Comparison of ENCODE assay signal across 1 cellular context in genomic region chr4:2262145-2262943, GRCh38.
A peak's percentile ranks its signal among the peaks of the same experiment; 100 is the strongest.
TF ChIP-seq lines count a peak whose summit lies in the region.

No MANE protein-coding gene starts in this region.

TF ChIP-seq in K562, 482 proteins besides CTCF, POLR2A, EP300 and RAD21 (continued from another document and continues in another):
- TF ChIP-seq MNT (conservative IDR thresholded peaks at IDR 0.05) (peak; percentile 99), ZNF511 (CRISPR knock-in tag; IDR thresholded peaks at IDR 0.05) (peak; percentile 85), THRAP3 (IDR thresholded peaks at IDR 0.05; ENCODE audit: borderline replicate concordance) (no peak), MXI1 (IDR thresholded peaks at IDR 0.05; ENCODE audit: low read depth, low read length) (peak; percentile 85), SPI1 (IDR thresholded peaks at IDR 0.05; ENCODE audit: borderline replicate concordance, low read depth, low read length) (peak; percentile 65; the same call in 1 of the 2 replicates), FOXK2 (conservative IDR thresholded peaks at IDR 0.05 in 1 of 2, IDR thresholded peaks at IDR 0.05 in 1 of 2; ENCODE audit: low read depth in 2 of 2) (peak in 1 of 2 experiments; percentile 29; a peak in 1 of 4 replicates), ESRRA (IDR thresholded peaks at IDR 0.05; ENCODE audit: borderline replicate concordance, low read depth) (peak; percentile 54), RB1 (IDR thresholded peaks at IDR 0.05; ENCODE audit: low read depth) (peak; percentile 34; the same call in 1 of the 2 replicates), RAD51 (IDR thresholded peaks at IDR 0.05; ENCODE audit: borderline replicate concordance, low read depth) (peak; percentile 69; the same call in 1 of the 2 replicates), HDAC1 (IDR thresholded peaks at IDR 0.05) (peak in 1 of 2 experiments; percentile 54; a peak in 1 of 4 replicates), PHB (CRISPR knock-in tag; IDR thresholded peaks at IDR 0.05) (0 out of 2 replicates have a peak, but pooled peaks have one; percentile 29), RCOR1 (IDR thresholded peaks at IDR 0.05; ENCODE audit: borderline replicate concordance in 1 of 2, low read depth in 2 of 2, low read length in 2 of 2) (peak in 1 of 2 experiments; percentile 12; a peak in 1 of 4 replicates), POLR3G (IDR thresholded peaks at IDR 0.05; ENCODE audit: extremely low read depth, insufficient read length, insufficient replicate concordance) (no peak), TCF7 (IDR thresholded peaks at IDR 0.05; ENCODE audit: borderline replicate concordance) (no peak), RFX5 (IDR thresholded peaks at IDR 0.05; ENCODE audit: low read depth, low read length) (peak; percentile 94), ELF1 (tag; IDR thresholded peaks at IDR 0.05) (peak; percentile 70; the same call in 1 of the 2 replicates), RBBP5 (IDR thresholded peaks at IDR 0.05; ENCODE audit: borderline replicate concordance, insufficient read depth, low read length, poor library complexity, severe bottlenecking) (peak; percentile 60), MAZ (CRISPR knock-in tag; conservative IDR thresholded peaks at IDR 0.05 in 1 of 2, IDR thresholded peaks at IDR 0.05 in 1 of 2) (peak; percentile 84 to 90), RFX1 (IDR thresholded peaks at IDR 0.05) (peak; percentile 79), E2F6 (IDR thresholded peaks at IDR 0.05; ENCODE audit: borderline replicate concordance in 1 of 2, extremely low read depth in 1 of 2, insufficient read depth in 1 of 2, insufficient read length in 1 of 2, low read depth in 1 of 2, low read length in 1 of 2, poor library complexity in 1 of 2, severe bottlenecking in 1 of 2) (peak; percentile 41 to 65), SAFB (IDR thresholded peaks at IDR 0.05; ENCODE audit: borderline replicate concordance, low read depth, low read length) (no peak), ZFX (CRISPR knock-in tag; IDR thresholded peaks at IDR 0.05) (peak; percentile 97), SP1 (CRISPR knock-in tag; IDR thresholded peaks at IDR 0.05) (peak; percentile 70; the same call in 1 of the 2 replicates), ZNF445 (CRISPR knock-in tag; IDR thresholded peaks at IDR 0.05; ENCODE audit: low read depth) (no peak), KLF6 (CRISPR knock-in tag; IDR thresholded peaks at IDR 0.05; ENCODE audit: borderline replicate concordance) (no peak), FUS (optimal IDR thresholded peaks at IDR 0.05; ENCODE audit: low read depth, low read length) (no peak), DIDO1 (tag; IDR thresholded peaks at IDR 0.05; ENCODE audit: low read depth) (no peak), RBM25 (IDR thresholded peaks at IDR 0.05; ENCODE audit: low read depth, low read length, severe bottlenecking) (peak; percentile 100), FIP1L1 (IDR thresholded peaks at IDR 0.05; ENCODE audit: low read depth, low read length, poor library complexity, severe bottlenecking) (peak; percentile 51), E2F1 (CRISPR knock-in tag; IDR thresholded peaks at IDR 0.05) (peak; percentile 93), SMC3 (conservative IDR thresholded peaks at IDR 0.05; ENCODE audit: insufficient read depth, low read depth, low read length) (no peak), TCF7L2 (IDR thresholded peaks at IDR 0.05; ENCODE audit: low read depth, low read length) (no peak), CREB1 (IDR thresholded peaks at IDR 0.05) (peak; percentile 53; the same call in 1 of the 2 replicates), CREB1 (CRISPR knock-in tag; IDR thresholded peaks at IDR 0.05) (peak; percentile 68; the same call in 1 of the 2 replicates), NFIC (IDR thresholded peaks at IDR 0.05) (peak; percentile 46), HMG20B (CRISPR knock-in tag; IDR thresholded peaks at IDR 0.05) (no peak), CXXC5 (CRISPR knock-in tag; IDR thresholded peaks at IDR 0.05) (peak; percentile 98), ZNF12 (CRISPR knock-in tag; IDR thresholded peaks at IDR 0.05) (no peak), ZBTB11 (CRISPR knock-in tag; IDR thresholded peaks at IDR 0.05) (peak in 1 of 3 experiments; percentile 52; a peak in 2 of 6 replicates), SIX5 (IDR thresholded peaks at IDR 0.05; ENCODE audit: borderline replicate concordance in 1 of 2, insufficient read depth in 1 of 2, low read depth in 1 of 2, low read length in 2 of 2) (no peak)
- TF ChIP-seq, protein P1, sequence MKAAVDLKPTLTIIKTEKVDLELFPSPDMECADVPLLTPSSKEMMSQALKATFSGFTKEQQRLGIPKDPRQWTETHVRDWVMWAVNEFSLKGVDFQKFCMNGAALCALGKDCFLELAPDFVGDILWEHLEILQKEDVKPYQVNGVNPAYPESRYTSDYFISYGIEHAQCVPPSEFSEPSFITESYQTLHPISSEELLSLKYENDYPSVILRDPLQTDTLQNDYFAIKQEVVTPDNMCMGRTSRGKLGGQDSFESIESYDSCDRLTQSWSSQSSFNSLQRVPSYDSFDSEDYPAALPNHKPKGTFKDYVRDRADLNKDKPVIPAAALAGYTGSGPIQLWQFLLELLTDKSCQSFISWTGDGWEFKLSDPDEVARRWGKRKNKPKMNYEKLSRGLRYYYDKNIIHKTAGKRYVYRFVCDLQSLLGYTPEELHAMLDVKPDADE (conservative IDR thresholded peaks at IDR 0.05; ENCODE audit: control insufficient read depth, low read depth, low read length): peak; percentile 28; the same call in 1 of the 2 replicates
- TF ChIP-seq, protein P2, sequence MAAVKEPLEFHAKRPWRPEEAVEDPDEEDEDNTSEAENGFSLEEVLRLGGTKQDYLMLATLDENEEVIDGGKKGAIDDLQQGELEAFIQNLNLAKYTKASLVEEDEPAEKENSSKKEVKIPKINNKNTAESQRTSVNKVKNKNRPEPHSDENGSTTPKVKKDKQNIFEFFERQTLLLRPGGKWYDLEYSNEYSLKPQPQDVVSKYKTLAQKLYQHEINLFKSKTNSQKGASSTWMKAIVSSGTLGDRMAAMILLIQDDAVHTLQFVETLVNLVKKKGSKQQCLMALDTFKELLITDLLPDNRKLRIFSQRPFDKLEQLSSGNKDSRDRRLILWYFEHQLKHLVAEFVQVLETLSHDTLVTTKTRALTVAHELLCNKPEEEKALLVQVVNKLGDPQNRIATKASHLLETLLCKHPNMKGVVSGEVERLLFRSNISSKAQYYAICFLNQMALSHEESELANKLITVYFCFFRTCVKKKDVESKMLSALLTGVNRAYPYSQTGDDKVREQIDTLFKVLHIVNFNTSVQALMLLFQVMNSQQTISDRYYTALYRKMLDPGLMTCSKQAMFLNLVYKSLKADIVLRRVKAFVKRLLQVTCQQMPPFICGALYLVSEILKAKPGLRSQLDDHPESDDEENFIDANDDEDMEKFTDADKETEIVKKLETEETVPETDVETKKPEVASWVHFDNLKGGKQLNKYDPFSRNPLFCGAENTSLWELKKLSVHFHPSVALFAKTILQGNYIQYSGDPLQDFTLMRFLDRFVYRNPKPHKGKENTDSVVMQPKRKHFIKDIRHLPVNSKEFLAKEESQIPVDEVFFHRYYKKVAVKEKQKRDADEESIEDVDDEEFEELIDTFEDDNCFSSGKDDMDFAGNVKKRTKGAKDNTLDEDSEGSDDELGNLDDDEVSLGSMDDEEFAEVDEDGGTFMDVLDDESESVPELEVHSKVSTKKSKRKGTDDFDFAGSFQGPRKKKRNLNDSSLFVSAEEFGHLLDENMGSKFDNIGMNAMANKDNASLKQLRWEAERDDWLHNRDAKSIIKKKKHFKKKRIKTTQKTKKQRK (IDR thresholded peaks at IDR 0.05; ENCODE audit: borderline replicate concordance, low read depth, low read length): peak; percentile 60; the same call in 1 of the 2 replicates
- TF ChIP-seq, protein P3, sequence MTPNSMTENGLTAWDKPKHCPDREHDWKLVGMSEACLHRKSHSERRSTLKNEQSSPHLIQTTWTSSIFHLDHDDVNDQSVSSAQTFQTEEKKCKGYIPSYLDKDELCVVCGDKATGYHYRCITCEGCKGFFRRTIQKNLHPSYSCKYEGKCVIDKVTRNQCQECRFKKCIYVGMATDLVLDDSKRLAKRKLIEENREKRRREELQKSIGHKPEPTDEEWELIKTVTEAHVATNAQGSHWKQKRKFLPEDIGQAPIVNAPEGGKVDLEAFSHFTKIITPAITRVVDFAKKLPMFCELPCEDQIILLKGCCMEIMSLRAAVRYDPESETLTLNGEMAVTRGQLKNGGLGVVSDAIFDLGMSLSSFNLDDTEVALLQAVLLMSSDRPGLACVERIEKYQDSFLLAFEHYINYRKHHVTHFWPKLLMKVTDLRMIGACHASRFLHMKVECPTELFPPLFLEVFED (CRISPR knock-in tag; conservative IDR thresholded peaks at IDR 0.05): 0 out of 2 replicates have a peak, but pooled peaks have one; percentile 49
- TF ChIP-seq, protein P4, sequence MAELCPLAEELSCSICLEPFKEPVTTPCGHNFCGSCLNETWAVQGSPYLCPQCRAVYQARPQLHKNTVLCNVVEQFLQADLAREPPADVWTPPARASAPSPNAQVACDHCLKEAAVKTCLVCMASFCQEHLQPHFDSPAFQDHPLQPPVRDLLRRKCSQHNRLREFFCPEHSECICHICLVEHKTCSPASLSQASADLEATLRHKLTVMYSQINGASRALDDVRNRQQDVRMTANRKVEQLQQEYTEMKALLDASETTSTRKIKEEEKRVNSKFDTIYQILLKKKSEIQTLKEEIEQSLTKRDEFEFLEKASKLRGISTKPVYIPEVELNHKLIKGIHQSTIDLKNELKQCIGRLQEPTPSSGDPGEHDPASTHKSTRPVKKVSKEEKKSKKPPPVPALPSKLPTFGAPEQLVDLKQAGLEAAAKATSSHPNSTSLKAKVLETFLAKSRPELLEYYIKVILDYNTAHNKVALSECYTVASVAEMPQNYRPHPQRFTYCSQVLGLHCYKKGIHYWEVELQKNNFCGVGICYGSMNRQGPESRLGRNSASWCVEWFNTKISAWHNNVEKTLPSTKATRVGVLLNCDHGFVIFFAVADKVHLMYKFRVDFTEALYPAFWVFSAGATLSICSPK (IDR thresholded peaks at IDR 0.05; ENCODE audit: borderline replicate concordance): no peak
- TF ChIP-seq, protein P5, sequence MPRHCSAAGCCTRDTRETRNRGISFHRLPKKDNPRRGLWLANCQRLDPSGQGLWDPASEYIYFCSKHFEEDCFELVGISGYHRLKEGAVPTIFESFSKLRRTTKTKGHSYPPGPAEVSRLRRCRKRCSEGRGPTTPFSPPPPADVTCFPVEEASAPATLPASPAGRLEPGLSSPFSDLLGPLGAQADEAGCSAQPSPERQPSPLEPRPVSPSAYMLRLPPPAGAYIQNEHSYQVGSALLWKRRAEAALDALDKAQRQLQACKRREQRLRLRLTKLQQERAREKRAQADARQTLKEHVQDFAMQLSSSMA (CRISPR knock-in tag; IDR thresholded peaks at IDR 0.05): no peak
